In genomic region chr5:40957048-40957447, GRCh38 we compare ENCODE assay signal across 33 cellular contexts. TPM values are rescaled to one million over a fixed set of nuclear protein-coding genes. Genes with fewer than 3 reads are reported as not detected.
"Had no signal": no experiment of that assay in that cellular context is flagged by ENCODE, and none has a peak within 500 bp of the region (broad histone marks: within the 10 kb centered on the region; RNA-seq: fewer than 3 reads in every experiment).

No MANE protein-coding gene starts in this region.

- H3K4me1 ChIP-seq: pancreas, psoas muscle, spleen, stomach, thyroid gland, tibial nerve, upper lobe of left lung, uterus had no signal

- DNase-seq: naive B cell; naive thymus-derived CD8-positive, alpha-beta T cell; nephron progenitor cell; nucleus accumbens; pancreas; posterior cingulate gyrus; psoas muscle; right cardiac atrium; spleen; stimulated activated CD4-positive, alpha-beta T cell treated with anti-CD3 and anti-CD28 coated beads, Interleukin-12 subunit alpha, Interleukin-12 subunit beta, amount 100 ng/mL, for 4 hours; stimulated activated CD4-positive, alpha-beta T cell treated with anti-CD3 and anti-CD28 coated beads, Interleukin-1b, Interleukin-23, amount 100 ng/mL, for 48 hours; stimulated activated CD4-positive, alpha-beta T cell treated with anti-CD3 and anti-CD28 coated beads, Interleukin-4, amount 100 ng/mL, for 1 hour; stimulated activated CD4-positive, alpha-beta T cell treated with anti-CD3 and anti-CD28 coated beads, Interleukin-4, amount 100 ng/mL, for 4 hours; stimulated activated CD8-positive, alpha-beta memory T cell treated with anti-CD3 and anti-CD28 coated beads, Interleukin-4, amount 100 ng/mL, for 48 hours; stimulated activated naive CD4-positive, alpha-beta T cell; stomach; thyroid gland; trophoblast cell; upper lobe of left lung; uterus had no signal

- H3K4me1 Mint-ChIP-seq: naive B cell; naive thymus-derived CD8-positive, alpha-beta T cell; nephron progenitor cell; stimulated activated memory B cell treated with anti-CD40 and anti-IgM and Interleukin-4, amounts not matched to agents 10 μg/mL and 1 μg/mL and 100 μg/mL, for 72 hours had no signal

- H3K36me3 ChIP-seq: neutrophil, pancreas, stomach, thoracic aorta, thyroid gland, uterus had no signal

- H3K4me2 ChIP-seq: smooth muscle cell had no signal

- FAIRE-seq: pancreas had no signal

- H3K9me3 ChIP-seq: neutrophil, pancreas, psoas muscle, thoracic aorta, thyroid gland, uterus had no signal

- H3K27ac ChIP-seq: neutrophil, pancreas, psoas muscle, skin epidermis, spleen, stomach, thoracic aorta, thyroid gland, tibial nerve, upper lobe of left lung, uterus had no signal

- H3K9me3 Mint-ChIP-seq: natural killer cell treated with Interleukin-12 subunit alpha and Interleukin-12 subunit beta and Interleukin-15 and Interleukin-18, amount 100 ng/mL, for 72 hours had no signal

- H3K27me3 ChIP-seq: neutrophil, pancreas, spleen, stomach, thyroid gland, tibial nerve, upper lobe of left lung, uterus had no signal

- H3K36me3 Mint-ChIP-seq: naive B cell; natural killer cell treated with Interleukin-12 subunit alpha and Interleukin-12 subunit beta and Interleukin-15 and Interleukin-18, amount 100 ng/mL, for 72 hours; stimulated activated memory B cell treated with anti-CD40 and anti-IgM and Interleukin-4, amounts not matched to agents 10 μg/mL and 1 μg/mL and 100 μg/mL, for 72 hours had no signal

- H3K4me3 ChIP-seq: pancreas, psoas muscle, skin epidermis, smooth muscle cell, spleen, stomach, thoracic aorta, thyroid gland, tibial nerve, upper lobe of left lung, uterus had no signal

- H3K4me3 Mint-ChIP-seq: naive B cell; naive thymus-derived CD8-positive, alpha-beta T cell; natural killer cell treated with Interleukin-12 subunit alpha and Interleukin-12 subunit beta and Interleukin-15 and Interleukin-18, amount 100 ng/mL, for 72 hours; nephron progenitor cell; neural crest cell; stimulated activated memory B cell treated with anti-CD40 and anti-IgM and Interleukin-4, amounts not matched to agents 10 μg/mL and 1 μg/mL and 100 μg/mL, for 72 hours; stimulated activated naive CD8-positive, alpha-beta T cell treated with anti-CD3 and anti-CD28 coated beads, Interleukin-15, Interleukin-2, amounts not matched to agents 100 ng/mL and 50 ng/mL, for 24 hours had no signal

- H3K27me3 Mint-ChIP-seq: progenitor cell of endocrine pancreas; stimulated activated memory B cell treated with anti-CD40 and anti-IgM and Interleukin-4, amounts not matched to agents 10 μg/mL and 1 μg/mL and 100 μg/mL, for 72 hours had no signal

- H3K27ac Mint-ChIP-seq: naive B cell; naive thymus-derived CD8-positive, alpha-beta T cell; natural killer cell treated with Interleukin-12 subunit alpha and Interleukin-12 subunit beta and Interleukin-15 and Interleukin-18, amount 100 ng/mL, for 72 hours; nephron progenitor cell; progenitor cell of endocrine pancreas; stimulated activated memory B cell treated with anti-CD40 and anti-IgM and Interleukin-4, amounts not matched to agents 10 μg/mL and 1 μg/mL and 100 μg/mL, for 72 hours; stimulated activated naive CD8-positive, alpha-beta T cell treated with anti-CD3 and anti-CD28 coated beads, Interleukin-15, Interleukin-2, amounts not matched to agents 100 ng/mL and 50 ng/mL, for 24 hours had no signal

- ATAC-seq: naive thymus-derived CD8-positive, alpha-beta T cell; natural killer cell treated with Interleukin-12 subunit alpha and Interleukin-12 subunit beta and Interleukin-15 and Interleukin-18, amount 100 ng/mL, for 72 hours; pancreas; psoas muscle; right cardiac atrium; sciatic nerve; stimulated activated memory B cell treated with anti-CD40 and anti-IgM and Interleukin-4, amounts not matched to agents 10 μg/mL and 1 μg/mL and 100 μg/mL, for 72 hours had no signal

RNA-seq across cellular contexts. Expression of gene C7, which starts 47.8 kb away (rescaled TPM):
- total RNA-seq: naive thymus-derived CD8-positive, alpha-beta T cell; natural killer cell treated with Interleukin-12 subunit alpha and Interleukin-12 subunit beta and Interleukin-15 and Interleukin-18, amount 100 ng/mL, for 72 hours; osteocyte; renal cortical epithelial cell; smooth muscle cell had no signal
